In genomic region chr18:74346206-74346605, GRCh38 we compare ENCODE assay signal across 9 cellular contexts. TPM values are rescaled to one million over a fixed set of nuclear protein-coding genes. Genes with fewer than 3 reads are reported as not detected.
"Had no signal": no experiment of that assay in that cellular context is flagged by ENCODE, and none has a peak within 500 bp of the region (broad histone marks: within the 10 kb centered on the region; RNA-seq: fewer than 3 reads in every experiment).

No MANE protein-coding gene starts in this region.

- DNase-seq: IMR-90, KBM-7, KG1 had no signal

- FAIRE-seq: HTR-8/SVneo had no signal

- H3K4me2 ChIP-seq: KMS-11 had no signal

- H3K9ac ChIP-seq: KMS-11 had no signal

- H3K27ac ChIP-seq: HL-60, KMS-11 had no signal

RNA-seq across cellular contexts. Expression of gene C18orf63, which starts 30.6 kb away (rescaled TPM):
- total RNA-seq: HT-29, HT1080, IMR-90 had no signal
- polyA plus RNA-seq: IgD-negative memory B cell, IMR-90 had no signal
